ENCODE assay signal across 20 cellular contexts in genomic region chr17:44797809-44798208, GRCh38. TPM values are rescaled to one million over a fixed set of nuclear protein-coding genes. Genes with fewer than 3 reads are reported as not detected.
A peak's percentile ranks its signal among the peaks of the same experiment; 100 is the strongest.
DNase-seq lines count a peak whose midpoint lies in the region; ATAC-seq and TF ChIP-seq lines count a peak whose summit lies in the region.
"Had no signal": no experiment of that assay in that cellular context is flagged by ENCODE, and none has a peak within 500 bp of the region (broad histone marks: within the 10 kb centered on the region; RNA-seq: fewer than 3 reads in every experiment).

No MANE protein-coding gene starts in this region.

- CTCF ChIA-PET in Calu3 (lab: Charles Lee) = interaction anchor here (1.2 to 1.4 kb wide), 2 partner anchors 13 to 19 kb away, joined by 3 to 4 read pairs; no protein-coding TSS in a partner anchor

- WGBS in HUES64 = 86% methylated on average over 11 of the region's 11 CpGs
- 89 to 93% methylated on average over 9 to 11 of the region's 11 CpGs for WGBS in endodermal cell (ENCODE audit: insufficient coverage in 1 of 2, insufficient read length in 1 of 2), 2 experiments
- 49 to 68% methylated on average over 11 of the region's 11 CpGs for WGBS in tibial nerve, 2 donors

- H3K27me3 ChIP-seq in HUES64 (ENCODE audit: insufficient read depth, low read length) (no peaks in the 10 kb centered on the region), endodermal cell (ENCODE audit: control insufficient read depth, insufficient read depth, low read length, poor library complexity, severe bottlenecking) (no peaks in the 10 kb centered on the region), stomach smooth muscle (ENCODE audit: control insufficient read depth in 1 of 2, insufficient read depth in 2 of 2, low read length in 2 of 2) (no peaks in the 10 kb centered on the region), tibial nerve (no peaks in the 10 kb centered on the region)
- H3K27me3 ChIP-seq: BLaER1, Peyer's patch had no signal

- peaks cover 7% of the 10 kb centered on the region for H3K4me1 Mint-ChIP-seq in endodermal cell
- H3K4me1 Mint-ChIP-seq in Calu3 (ENCODE audit: low read depth, unreplicated experiment) = peaks cover 22% of the 10 kb centered on the region
- H3K4me1 Mint-ChIP-seq: central memory CD8-positive, alpha-beta T cell; T-cell had no signal

- H3K9me3 ChIP-seq in HUES64 (ENCODE audit: insufficient read depth, low read depth, low read length) (no peaks in the 10 kb centered on the region), endodermal cell (ENCODE audit: control insufficient read depth, low read length) (no peaks in the 10 kb centered on the region), stomach smooth muscle (ENCODE audit: control insufficient read depth in 2 of 2, low read length in 2 of 2) (no peaks in the 10 kb centered on the region), tibial nerve (no peaks in the 10 kb centered on the region)
- H3K9me3 ChIP-seq: BLaER1, lower lobe of right lung, Peyer's patch had no signal

- H3K4me1 ChIP-seq in HUES64 (ENCODE audit: insufficient read depth, low read length) (peaks cover 10% of the 10 kb centered on the region; the same call in 1 of the 2 replicates), endodermal cell (ENCODE audit: control insufficient read depth, insufficient read depth, low read length) (no peaks in the 10 kb centered on the region), stomach smooth muscle (ENCODE audit: control insufficient read depth, insufficient read depth, low read length) (peaks cover 56% of the 10 kb centered on the region), tibial nerve (peaks cover 0 to 27% (median 5%) of the 10 kb centered on the region in 4 donors)

- H3K9me3 Mint-ChIP-seq in endodermal cell (no peaks in the 10 kb centered on the region), Calu3 (ENCODE audit: low read depth, unreplicated experiment) (no peaks in the 10 kb centered on the region)
- H3K9me3 Mint-ChIP-seq in activated naive CD4-positive, alpha-beta T cell treated with anti-CD3 and anti-CD28 coated beads, Interleukin-2, amount 50 U/mL, for 72 hours = no peaks in the 10 kb centered on the region
- H3K9me3 Mint-ChIP-seq: central memory CD8-positive, alpha-beta T cell; neural crest cell; T-cell had no signal

- H3K4me3 ChIP-seq in HUES64 (ENCODE audit: low read length) = no peak overlapping the region
- no peak overlapping the region for H3K4me3 ChIP-seq in endodermal cell (ENCODE audit: low read length)
- H3K4me3 ChIP-seq in stomach smooth muscle (ENCODE audit: low read length in 2 of 2) = peak overlapping the region; percentile 30 to 34
- no peak overlapping the region for H3K4me3 ChIP-seq in tibial nerve
- H3K4me3 ChIP-seq: BLaER1, lower lobe of right lung, Peyer's patch had no signal

- no peak for TF ChIP-seq EP300 in tibial nerve (IDR thresholded peaks at IDR 0.05)

- intact Hi-C loops in Calu3 (cut with micrococcal nuclease; ENCODE audit: unreplicated experiment) = no loop called here

- no peak overlapping the region for H3K9ac ChIP-seq in HUES64 (ENCODE audit: low read depth, low read length)
- H3K9ac ChIP-seq in endodermal cell (ENCODE audit: extremely low read depth, low read length, poor library complexity, severe bottlenecking) = no peak overlapping the region
- H3K9ac ChIP-seq in stomach smooth muscle (ENCODE audit: low read length in 2 of 2) = peak overlapping the region; percentile 29 to 74
- H3K9ac ChIP-seq: BLaER1 had no signal

- H3K4me3 Mint-ChIP-seq in endodermal cell (no peak overlapping the region), Calu3 (ENCODE audit: low read depth, unreplicated experiment) (no peak overlapping the region)
- H3K4me3 Mint-ChIP-seq: central memory CD8-positive, alpha-beta T cell; neural crest cell; T-cell had no signal

- TF ChIP-seq POLR2A in tibial nerve (IDR thresholded peaks at IDR 0.05) = no peak

- H3K36me3 Mint-ChIP-seq in endodermal cell (ENCODE audit: low read depth) (peaks cover 38% of the 10 kb centered on the region), Calu3 (ENCODE audit: insufficient read depth, unreplicated experiment) (peaks cover 57% of the 10 kb centered on the region)
- no peaks in the 10 kb centered on the region for H3K36me3 Mint-ChIP-seq in activated naive CD4-positive, alpha-beta T cell treated with anti-CD3 and anti-CD28 coated beads, Interleukin-2, amount 50 U/mL, for 72 hours
- H3K36me3 Mint-ChIP-seq: T-cell had no signal

- no peak for TF ChIP-seq CTCF in endodermal cell (conservative IDR thresholded peaks at IDR 0.05)
- TF ChIP-seq CTCF in tibial nerve (IDR thresholded peaks at IDR 0.05) = no peak
- TF ChIP-seq CTCF in Calu3 (IDR thresholded peaks at IDR 0.05; ENCODE audit: unreplicated experiment) = no peak

- no TSS peak for BruUV-seq in Calu3 (replicated peaks; lab: Mats Ljungman, UMichigan)

- peak overlapping the region; percentile 53; the same call in 1 of the 2 replicates for H3K27ac ChIP-seq in HUES64 (ENCODE audit: low read depth, low read length)
- H3K27ac ChIP-seq in endodermal cell (ENCODE audit: low read depth, low read length) = peak overlapping the region; percentile 53
- H3K27ac ChIP-seq in stomach smooth muscle (ENCODE audit: low read length) = peak overlapping the region; percentile 72
- peak overlapping the region in 2 of 4 donors; percentile 26 to 50 for H3K27ac ChIP-seq in tibial nerve
- H3K27ac ChIP-seq: BLaER1, epithelial cell of prostate, lower lobe of right lung had no signal

- ATAC-seq in activated naive CD4-positive, alpha-beta T cell treated with anti-CD3 and anti-CD28 coated beads, Interleukin-2, amount 50 U/mL, for 72 hours = no peak
- no peak for ATAC-seq in GM21737 (IDR thresholded peaks at IDR 0.05; ENCODE audit: unreplicated experiment)
- ATAC-seq: lower lobe of right lung, T-cell had no signal

- DNase-seq in endodermal cell (peak; percentile 55), islet precursor cell (peak; percentile 69), tibial nerve (ENCODE audit: low spot score in 2 of 2) (no peak), Calu3 (no peak)
- DNase-seq in activated naive CD4-positive, alpha-beta T cell treated with anti-CD3 and anti-CD28 coated beads, Interleukin-2, amount 50 U/mL, for 72 hours (ENCODE audit: low spot score in 2 of 2) = no peak
- DNase-seq: activated CD8-positive, alpha-beta memory T cell treated with anti-CD3 and anti-CD28 coated beads, Interleukin-2, amount 50 U/mL, for 48 hours; activated naive CD4-positive, alpha-beta T cell treated with anti-CD3 and anti-CD28 coated beads, Interleukin-2, amount 50 U/mL, for 16 hours; hippocampal formation; lower lobe of right lung; NCI-H2029; NCI-H526; Peyer's patch; T-cell had no signal

- H3K27me3 Mint-ChIP-seq in endodermal cell (ENCODE audit: insufficient read depth) = no peaks in the 10 kb centered on the region
- H3K27me3 Mint-ChIP-seq in Calu3 (ENCODE audit: unreplicated experiment) = no peaks in the 10 kb centered on the region
- H3K27me3 Mint-ChIP-seq: T-cell had no signal

- peaks cover 51% of the 10 kb centered on the region for H3K36me3 ChIP-seq in HUES64 (ENCODE audit: insufficient read depth, low read length)
- peaks cover 52% of the 10 kb centered on the region for H3K36me3 ChIP-seq in endodermal cell (ENCODE audit: control insufficient read depth, insufficient read depth, low read length)
- H3K36me3 ChIP-seq in stomach smooth muscle (ENCODE audit: control insufficient read depth in 2 of 2, insufficient read depth in 2 of 2, low read length in 2 of 2) = peaks cover 2 to 8% of the 10 kb centered on the region in 2 donors
- no peaks in the 10 kb centered on the region for H3K36me3 ChIP-seq in tibial nerve
- H3K36me3 ChIP-seq: lower lobe of right lung, Peyer's patch had no signal

- H3K27ac Mint-ChIP-seq in endodermal cell (peak overlapping the region; percentile 27), Calu3 (ENCODE audit: unreplicated experiment) (no peak overlapping the region)
- no peak overlapping the region for H3K27ac Mint-ChIP-seq in activated naive CD4-positive, alpha-beta T cell treated with anti-CD3 and anti-CD28 coated beads, Interleukin-2, amount 50 U/mL, for 72 hours
- H3K27ac Mint-ChIP-seq: T-cell had no signal

RNA-seq across cellular contexts. Expression of gene GJC1, which starts 32.3 kb away (rescaled TPM):
- polyA plus RNA-seq in HUES64 (2013, experiment 1 of 2) = 59.1 TPM
- polyA plus RNA-seq in HUES64 (2013, experiment 2 of 2) = 60.9 TPM
- 100 to 1,000 TPM in 1 of 2 donors, 10 to 100 TPM in 1; 81.9 to 108 TPM for total RNA-seq in endodermal cell
- 55.9 TPM for polyA plus RNA-seq in endodermal cell (2013, experiment 1 of 2)
- polyA plus RNA-seq in endodermal cell (2013, experiment 2 of 2) = 55.1 TPM
- 10 to 100 TPM in 1 of 4 donors, 1 to 10 TPM in 3; 3.1 to 18.6 (median 9.0) TPM for total RNA-seq in tibial nerve
- 1 to 10 TPM; 2.5 to 6.4 TPM for total RNA-seq in activated naive CD4-positive, alpha-beta T cell treated with anti-CD3 and anti-CD28 coated beads, Interleukin-2, amount 50 U/mL, for 72 hours
- total RNA-seq in Calu3 (2022) = 75.9 and 114 TPM in 2 replicates

RNA-seq across cellular contexts. Expression of gene ADAM11, which starts 39.0 kb away (rescaled TPM):
- 2.1 TPM for polyA plus RNA-seq in HUES64 (2013, experiment 1 of 2)
- 1.8 TPM for polyA plus RNA-seq in HUES64 (2013, experiment 2 of 2)
- 1 to 10 TPM; 1.9 to 3.5 TPM for total RNA-seq in endodermal cell
- polyA plus RNA-seq in endodermal cell (2013, experiment 1 of 2) = 3.9 TPM
- 3.6 TPM for polyA plus RNA-seq in endodermal cell (2013, experiment 2 of 2)
- 1 to 10 TPM in 2 of 4 donors, under 1 TPM in 2; 0.42 to 3.9 (median 1.6) TPM for total RNA-seq in tibial nerve
- 1 to 10 TPM in 1 of 2 donors, under 1 TPM in 1; 0.25 to 1.3 TPM for total RNA-seq in activated naive CD4-positive, alpha-beta T cell treated with anti-CD3 and anti-CD28 coated beads, Interleukin-2, amount 50 U/mL, for 72 hours
- 0.57 and 1.2 TPM in 2 replicates for total RNA-seq in Calu3 (2022)

RNA-seq across cellular contexts. Expression of gene HIGD1B, which starts 49.9 kb away (rescaled TPM):
- polyA plus RNA-seq in HUES64 (2013, experiment 1 of 2) = not detected
- not detected for polyA plus RNA-seq in HUES64 (2013, experiment 2 of 2)
- not detected for total RNA-seq in endodermal cell
- not detected for polyA plus RNA-seq in endodermal cell (2013, experiment 1 of 2)
- polyA plus RNA-seq in endodermal cell (2013, experiment 2 of 2) = not detected
- total RNA-seq in tibial nerve = 10 to 100 TPM in 1 of 4 donors, 1 to 10 TPM in 2, not detected in 1; 2.3 to 10.3 (median 6.5) TPM
- not detected for total RNA-seq in activated naive CD4-positive, alpha-beta T cell treated with anti-CD3 and anti-CD28 coated beads, Interleukin-2, amount 50 U/mL, for 72 hours
- total RNA-seq in Calu3 (2022) = not detected in 2 replicates
- total RNA-seq: neural crest cell, Peyer's patch, T-cell had no signal

Comparison
In these comparisons a context has a peak if more than half of its experiments do, and no peak if none do; other contexts are left out.
1. H3K4me3 ChIP-seq: peak in stomach smooth muscle (2 of 2); none in HUES64 (single experiment), endodermal cell (single experiment) and tibial nerve (0 of 4).
2. H3K9ac ChIP-seq: peak in stomach smooth muscle (2 of 2); none in HUES64 (single experiment) and endodermal cell (single experiment).
3. DNase-seq: peak in endodermal cell (single experiment) and islet precursor cell (single experiment); none in tibial nerve (0 of 2), activated naive CD4-positive, alpha-beta T cell treated with anti-CD3 and anti-CD28 coated beads, Interleukin-2, amount 50 U/mL, for 72 hours (0 of 2) and Calu3 (single experiment).